2 cellular contexts compared by ENCODE assay signal in genomic region chr10:12503311-12503710, GRCh38.
TF ChIP-seq lines count a peak whose summit lies in the region.

No MANE protein-coding gene starts in this region.

TF ChIP-seq in GM23338, 12 proteins besides CTCF, POLR2A, EP300 and RAD21 (continued from another document):
- TF ChIP-seq REST (IDR thresholded peaks at IDR 0.05; ENCODE audit: unreplicated experiment) (no peak), POLR2AphosphoS5 (IDR thresholded peaks at IDR 0.05; ENCODE audit: low read depth) (no peak), JUNB (IDR thresholded peaks at IDR 0.05; ENCODE audit: unreplicated experiment) (no peak), CREB1 (CRISPR knock-in tag; IDR thresholded peaks at IDR 0.05; ENCODE audit: low read depth) (no peak)

TF ChIP-seq in WTC11, 78 proteins besides CTCF, POLR2A, EP300 and RAD21 (continued from another document):
- no peak for TF ChIP-seq ARID4B (CRISPR knock-in tag; IDR thresholded peaks at IDR 0.05; ENCODE audit: borderline replicate concordance)
- TF ChIP-seq RORB (CRISPR knock-in tag; IDR thresholded peaks at IDR 0.05) = no peak
- TF ChIP-seq ZMAT4 (CRISPR knock-in tag; IDR thresholded peaks at IDR 0.05) = no peak
- no peak for TF ChIP-seq JUN (CRISPR knock-in tag; IDR thresholded peaks at IDR 0.05)
- TF ChIP-seq HMGA2 (CRISPR knock-in tag; IDR thresholded peaks at IDR 0.05) = no peak
- TF ChIP-seq KAT7 (CRISPR knock-in tag; IDR thresholded peaks at IDR 0.05; ENCODE audit: borderline replicate concordance) = no peak
